In genomic region chr1:52697795-52698674, GRCh38 we compare ENCODE assay signal across 8 cellular contexts.
DNase-seq lines count a peak whose midpoint lies in the region; ATAC-seq and TF ChIP-seq lines count a peak whose summit lies in the region.

Gene COA7, minus strand, starts transcription at chr1:52698347. Its CDS starts 21 bp downstream, at chr1:52698326.

- peak; percentile 44 for DNase-seq in 8988T
- peak; percentile 76 for DNase-seq in NCI-H510A treated with DMSO at 0.1 percent for 48 hours (lab: John Stamatoyannopoulos, UW)
- DNase-seq in activated CD4-positive, alpha-beta T cell treated with anti-CD3 and anti-CD28 coated beads for 48 hours: peak; percentile 77
- DNase-seq in coronary artery (ENCODE audit: low spot score): peak; percentile 91
- peak; percentile 36 to 63 (median 54) for DNase-seq in stimulated activated CD4-positive, alpha-beta T cell treated with anti-CD3 and anti-CD28 coated beads, Interleukin-1b, Interleukin-23, amount 100 ng/mL, for 24 hours (ENCODE audit: low read depth in 4 of 4, low spot score in 1 of 4)

- TF ChIP-seq CTCF in coronary artery (IDR thresholded peaks at IDR 0.05): no peak

- H3K4me3 ChIP-seq in coronary artery: peak within 1 kb of the TSS; percentile 89

- H3K27ac ChIP-seq in coronary artery (peak within 1 kb of the TSS; percentile 35 to 90), layer of hippocampus (ENCODE audit: low read depth, low read length) (peak within 1 kb of the TSS; percentile 77)

- H3K27me3 ChIP-seq in layer of hippocampus (ENCODE audit: control insufficient read depth, insufficient read depth, low read length): no peaks in the 10 kb centered on the region

- ATAC-seq in GM18519 (IDR thresholded peaks at IDR 0.05; ENCODE audit: low FRiP score, unreplicated experiment) (peak; percentile 45), HG03342 (IDR thresholded peaks at IDR 0.05; ENCODE audit: unreplicated experiment) (peak; percentile 40)

Comparison
In these comparisons a context has a peak if more than half of its experiments do, and no peak if none do; other contexts are left out.
1. Peak in every context shown above with its lines: DNase-seq, ATAC-seq, H3K4me3 ChIP-seq and H3K27ac ChIP-seq.